ENCODE assay signal across 13 cellular contexts in genomic region chr14:104360522-104360921, GRCh38.
DNase-seq lines count a peak whose midpoint lies in the region; ATAC-seq and TF ChIP-seq lines count a peak whose summit lies in the region.
"Had no signal": no experiment of that assay in that cellular context is flagged by ENCODE, and none has a peak within 500 bp of the region (broad histone marks: within the 10 kb centered on the region; RNA-seq: fewer than 3 reads in every experiment).

No MANE protein-coding gene starts in this region.

- TF ChIP-seq POLR2A in transverse colon (IDR thresholded peaks at IDR 0.05), result no peak

- intact Hi-C loops in cardiac septum (cut with DNase I), result no loop called here
- intact Hi-C loops in left ventricle myocardium inferior (cut with micrococcal nuclease), result no loop called here
- intact Hi-C loops in upper lobe of right lung (cut with DNase I), result no loop called here
- intact Hi-C loops in transverse colon (cut with DNase I; ENCODE audit: low total_unique reads), result no loop called here

- H3K36me3 ChIP-seq in left ventricle myocardium inferior, result no peaks in the 10 kb centered on the region
- no peaks in the 10 kb centered on the region for H3K36me3 ChIP-seq in upper lobe of right lung
- H3K36me3 ChIP-seq in transverse colon, result no peaks in the 10 kb centered on the region

- peak; percentile 8 for DNase-seq in activated CD8-positive, alpha-beta memory T cell treated with anti-CD3 and anti-CD28 coated beads, Interleukin-2, amount 50 U/mL, for 4 hours
- no peak for DNase-seq in activated CD8-positive, alpha-beta memory T cell treated with anti-CD3 and anti-CD28 coated beads for 24 hours
- DNase-seq in cardiac septum (ENCODE audit: low spot score), result peak; percentile 74
- no peak for DNase-seq in left ventricle myocardium inferior
- DNase-seq in mesenteric fat pad (ENCODE audit: low spot score), result peak; percentile 76
- DNase-seq in upper lobe of right lung, result peak; percentile 50
- no peak for DNase-seq in transverse colon
- DNase-seq in HUDEP-2 (lab: John Stamatoyannopoulos, UW; ENCODE audit: unreplicated experiment in 76 of 76), result no peak
- DNase-seq: 8988T, DMS79, GM23248, NCI-H187 treated with DMSO at 0.1 percent for 48 hours, NCI-H526 treated with DMSO at 0.1 percent for 48 hours had no signal

- H3K27me3 ChIP-seq in left ventricle myocardium inferior (ENCODE audit: low read depth) (peaks cover 56% of the 10 kb centered on the region), upper lobe of right lung (peaks cover 4% of the 10 kb centered on the region), transverse colon (peaks cover 7% of the 10 kb centered on the region)

- no peak for TF ChIP-seq CTCF in left ventricle myocardium inferior (IDR thresholded peaks at IDR 0.05; ENCODE audit: borderline replicate concordance)
- no peak for TF ChIP-seq CTCF in upper lobe of right lung (IDR thresholded peaks at IDR 0.05)
- TF ChIP-seq CTCF in transverse colon (IDR thresholded peaks at IDR 0.05), result no peak

- H3K4me3 ChIP-seq in left ventricle myocardium inferior (no peak overlapping the region), upper lobe of right lung (no peak overlapping the region), transverse colon (no peak overlapping the region)
- H3K4me3 ChIP-seq: GM23248 had no signal

- in situ Hi-C loops in transverse colon (cut with MboI; ENCODE audit: low pct_ligation_motif_present in 1 of 4, low pct_unique_long_range_greater_than_20kb in 1 of 4, low sequenced_read_pairs in 3 of 4), result no loop called here

- 81 to 94% methylated on average over 3 to 8 of the region's 8 CpGs for WGBS in transverse colon (ENCODE audit: low coverage in 1 of 2), 2 donors

- H3K9me3 ChIP-seq in left ventricle myocardium inferior (replicated peaks) (peaks cover 6% of the 10 kb centered on the region), upper lobe of right lung (no peaks in the 10 kb centered on the region), transverse colon (no peaks in the 10 kb centered on the region)

- H3K27ac ChIP-seq in left ventricle myocardium inferior (replicated peaks) (no peak overlapping the region), upper lobe of right lung (no peak overlapping the region), transverse colon (no peak overlapping the region)
- H3K27ac ChIP-seq: GM23248 had no signal

- no peak for ATAC-seq in upper lobe of right lung

- no peaks in the 10 kb centered on the region for H3K4me1 ChIP-seq in left ventricle myocardium inferior
- H3K4me1 ChIP-seq in upper lobe of right lung, result no peaks in the 10 kb centered on the region
- H3K4me1 ChIP-seq in transverse colon, result no peaks in the 10 kb centered on the region

- no peak for TF ChIP-seq EP300 in transverse colon (IDR thresholded peaks at IDR 0.05; ENCODE audit: low read depth)

Comparison
In these comparisons a context has a peak if more than half of its experiments do, and no peak if none do; other contexts are left out.
1. DNase-seq: peak in activated CD8-positive, alpha-beta memory T cell treated with anti-CD3 and anti-CD28 coated beads, Interleukin-2, amount 50 U/mL, for 4 hours (single experiment), cardiac septum (single experiment), mesenteric fat pad (single experiment) and upper lobe of right lung (single experiment); none in activated CD8-positive, alpha-beta memory T cell treated with anti-CD3 and anti-CD28 coated beads for 24 hours (single experiment), left ventricle myocardium inferior (single experiment), transverse colon (single experiment) and HUDEP-2 (0 of 76).